In the genomic region with DNA sequence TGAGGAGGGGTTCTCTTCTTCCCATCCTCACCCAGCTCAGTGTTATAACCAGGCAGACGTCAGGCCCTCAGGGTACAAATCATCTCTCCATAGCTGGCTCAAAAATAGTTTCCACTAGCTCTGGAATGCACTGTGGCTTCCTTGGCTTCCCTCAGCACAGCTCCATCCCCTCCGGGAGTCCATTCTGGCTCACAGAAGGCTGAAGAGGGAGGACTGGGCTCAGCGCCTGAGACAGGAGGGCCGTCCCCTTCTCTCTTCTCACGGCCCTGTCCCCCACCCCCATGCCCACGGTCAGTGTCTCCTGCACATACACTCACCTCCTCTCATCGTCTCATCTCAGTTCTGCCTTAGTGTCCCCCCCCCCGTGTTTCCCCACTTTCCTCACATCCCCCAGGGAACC, we compare ENCODE assay signal across 9 cellular contexts. TPM values are rescaled to one million over a fixed set of nuclear protein-coding genes. Genes with fewer than 3 reads are reported as not detected.
DNase-seq lines count a peak whose midpoint lies in the region; ATAC-seq and TF ChIP-seq lines count a peak whose summit lies in the region.
"Had no signal": no experiment of that assay in that cellular context is flagged by ENCODE, and none has a peak within 500 bp of the region (broad histone marks: within the 10 kb centered on the region; RNA-seq: fewer than 3 reads in every experiment).

No MANE protein-coding gene starts in this region.

- no peak for TF ChIP-seq CTCF in chondrocyte (IDR thresholded peaks at IDR 0.05)
- no peak for TF ChIP-seq CTCF in left lung (IDR thresholded peaks at IDR 0.05)

- H3K27ac Mint-ChIP-seq in chondrocyte (ENCODE audit: unreplicated experiment) = peak overlapping the region; percentile 98

- intact Hi-C loops in left lung (cut with DNase I) = no loop called here

- no peak overlapping the region for H3K4me3 ChIP-seq in H7 (ENCODE audit: insufficient read depth, low read depth, low read length)
- H3K4me3 ChIP-seq in left lung = no peak overlapping the region

- peaks cover 12 to 16% of the 10 kb centered on the region in 2 donors for H3K4me1 ChIP-seq in left lung

- H3K9me3 Mint-ChIP-seq in chondrocyte (ENCODE audit: low read depth) = no peaks in the 10 kb centered on the region
- H3K9me3 Mint-ChIP-seq: activated T-helper 1 cell treated with anti-CD3 and anti-CD28 coated beads, Interleukin-12 subunit alpha, Interleukin-12 subunit beta, Interleukin-2, Interleukin-4 antibody, amounts not matched to agents 30 ng/mL and 10 ng/mL and 1 ng/mL, durations not matched to agents 14 hours and 24 hours and 36 hours had no signal

- peak overlapping the region; percentile 41 for H3K4me3 Mint-ChIP-seq in chondrocyte (ENCODE audit: unreplicated experiment)
- H3K4me3 Mint-ChIP-seq: activated T-helper 1 cell treated with anti-CD3 and anti-CD28 coated beads, Interleukin-12 subunit alpha, Interleukin-12 subunit beta, Interleukin-2, Interleukin-4 antibody, amounts not matched to agents 30 ng/mL and 10 ng/mL and 1 ng/mL, durations not matched to agents 14 hours and 24 hours and 36 hours had no signal

- H3K36me3 Mint-ChIP-seq in chondrocyte (ENCODE audit: low read depth) = peaks cover 18% of the 10 kb centered on the region

- H3K27me3 Mint-ChIP-seq in chondrocyte (ENCODE audit: low read depth) = no peaks in the 10 kb centered on the region

- H3K36me3 ChIP-seq in H7 (replicated peaks; ENCODE audit: control insufficient read depth, insufficient read depth, low read length) (peaks cover 31% of the 10 kb centered on the region), left lung (no peaks in the 10 kb centered on the region)

- ATAC-seq in left lung = peak; percentile 64

- H3K27ac ChIP-seq in left lung = peak overlapping the region; percentile 25 to 74

- peak; percentile 63 for DNase-seq in H7
- no peak for DNase-seq in chondrocyte (ENCODE audit: low spot score)
- DNase-seq in left lung = peak in 1 of 2 donors; percentile 65
- peak; percentile 10 for DNase-seq in superior temporal gyrus (ENCODE audit: extremely low spot score)
- no peak for DNase-seq in NCI-H2196 (lab: John Stamatoyannopoulos, UW; ENCODE audit: unreplicated experiment)
- DNase-seq in midbrain (lab: John Stamatoyannopoulos, UW) = no peak
- DNase-seq in Ammon's horn (ENCODE audit: low spot score) = no peak
- no peak for DNase-seq in HT-29 (ENCODE audit: low spot score)

- peaks cover 91% of the 10 kb centered on the region for H3K4me1 Mint-ChIP-seq in chondrocyte (ENCODE audit: low read depth)

- H3K27me3 ChIP-seq in H7 (ENCODE audit: control insufficient read depth, insufficient read depth, low read length) (no peaks in the 10 kb centered on the region), left lung (no peaks in the 10 kb centered on the region)

- H3K9me3 ChIP-seq in left lung = no peaks in the 10 kb centered on the region

RNA-seq across cellular contexts. Expression of a gene that starts 50.1 kb away (rescaled TPM):
- 34.8 and 48.1 TPM in 2 replicates for total RNA-seq in H7 (2014; rRNA removed; shearing (Covaris generic))
- 16.6 to 24.0 TPM (median 19.4 TPM) in 3 replicates for total RNA-seq in chondrocyte
- total RNA-seq in left lung = 10 to 100 TPM; 18.8 to 32.4 TPM
- total RNA-seq in HT-29 (2014; rRNA removed; shearing (Covaris generic)) = 57.3 and 70.2 TPM in 2 replicates

Comparison
In these comparisons a context has a peak if more than half of its experiments do, and no peak if none do; other contexts are left out.
1. DNase-seq: peak in H7 (single experiment) and superior temporal gyrus (single experiment); none in chondrocyte (single experiment), NCI-H2196 (single experiment), midbrain (single experiment), Ammon's horn (single experiment) and HT-29 (single experiment).